Comparison of ENCODE assay signal across 16 cellular contexts in genomic region chr15:95770191-95770590, GRCh38.
DNase-seq lines count a peak whose midpoint lies in the region; ATAC-seq and TF ChIP-seq lines count a peak whose summit lies in the region.
"Had no signal": no experiment of that assay in that cellular context is flagged by ENCODE, and none has a peak within 500 bp of the region (broad histone marks: within the 10 kb centered on the region; RNA-seq: fewer than 3 reads in every experiment).

No MANE protein-coding gene starts in this region.

- H3K9me3 ChIP-seq in spleen, result no peaks in the 10 kb centered on the region
- H3K9me3 ChIP-seq: ovary, testis had no signal

- ATAC-seq in GM19328 (IDR thresholded peaks at IDR 0.05; ENCODE audit: unreplicated experiment), result no peak
- ATAC-seq: activated CD4-positive, CD25-positive, alpha-beta regulatory T cell treated with anti-CD3 and anti-CD28 coated beads, Interleukin-2, amount 50 U/mL, for 24 hours; SK-N-SH treated with all-trans-retinoic acid at 6 μM for 48 hours had no signal

- no peaks in the 10 kb centered on the region for H3K27me3 ChIP-seq in spleen (replicated peaks in 1 of 7)
- H3K27me3 ChIP-seq: ovary, testis had no signal

- no peak for TF ChIP-seq POLR2A in spleen (IDR thresholded peaks at IDR 0.05)

- intact Hi-C loops in spleen (cut with DNase I; ENCODE audit: low total_unique reads), result no loop called here

- H3K4me3 ChIP-seq in astrocyte of the cerebellum (ENCODE audit: low read depth, low read length), result no peak overlapping the region
- H3K4me3 ChIP-seq in spleen, result no peak overlapping the region
- H3K4me3 ChIP-seq: ovary, testis had no signal

- H3K36me3 ChIP-seq in spleen, result no peaks in the 10 kb centered on the region
- H3K36me3 ChIP-seq: ovary had no signal

- in situ Hi-C loops in astrocyte of the cerebellum (cut with HindIII; ENCODE audit: low sequenced_read_pairs), result no loop called here

- no peaks in the 10 kb centered on the region for H3K4me1 ChIP-seq in spleen
- H3K4me1 ChIP-seq: testis had no signal

- TF ChIP-seq CTCF in astrocyte of the cerebellum (IDR thresholded peaks at IDR 0.05; ENCODE audit: low read depth, low read length, missing control alignments), result no peak
- no peak for TF ChIP-seq CTCF in spleen (IDR thresholded peaks at IDR 0.05 in 8 of 11, conservative IDR thresholded peaks at IDR 0.05 in 3 of 11)

- DNase-seq in AG08396 (ENCODE audit: low spot score), result peak; percentile 7
- DNase-seq in HS-5 (ENCODE audit: low read depth), result peak; percentile 30
- DNase-seq in astrocyte of the cerebellum (ENCODE audit: low read depth), result peak; percentile 1
- peak; percentile 86 for DNase-seq in kidney glomerular epithelial cell (lab: John Stamatoyannopoulos, UW)
- DNase-seq in NCI-H2029 (lab: John Stamatoyannopoulos, UW), result no peak
- DNase-seq in spleen, result no peak
- no peak for DNase-seq in NCI-H1694 treated with DMSO at 0.1 percent for 48 hours (lab: John Stamatoyannopoulos, UW)
- DNase-seq: activated CD8-positive, alpha-beta memory T cell treated with anti-CD3 and anti-CD28 coated beads, Interleukin-2, amount 50 U/mL, for 4 hours; midbrain; NCI-H2107; ovary; stimulated activated CD4-positive, alpha-beta T cell treated with anti-CD3 and anti-CD28 coated beads, Interleukin-15, amount 100 ng/mL, for 24 hours; testis had no signal

- H3K27ac ChIP-seq in spleen, result no peak overlapping the region
- H3K27ac ChIP-seq: ovary, testis had no signal

Comparison
In these comparisons a context has a peak if more than half of its experiments do, and no peak if none do; other contexts are left out.
1. DNase-seq: peak in AG08396 (single experiment), HS-5 (single experiment), astrocyte of the cerebellum (single experiment) and kidney glomerular epithelial cell (single experiment); none in NCI-H2029 (single experiment), spleen (single experiment) and NCI-H1694 treated with DMSO at 0.1 percent for 48 hours (single experiment).